In genomic region chr9:98173181-98173580, GRCh38 we compare ENCODE assay signal across 13 cellular contexts. TPM values are rescaled to one million over a fixed set of nuclear protein-coding genes. Genes with fewer than 3 reads are reported as not detected.
DNase-seq lines count a peak whose midpoint lies in the region; ATAC-seq and TF ChIP-seq lines count a peak whose summit lies in the region.
"Had no signal": no experiment of that assay in that cellular context is flagged by ENCODE, and none has a peak within 500 bp of the region (broad histone marks: within the 10 kb centered on the region; RNA-seq: fewer than 3 reads in every experiment).

No MANE protein-coding gene starts in this region.

- no peak overlapping the region for H3K4me3 ChIP-seq in Caco-2 (ENCODE audit: low read depth, low read length)
- no peak overlapping the region for H3K4me3 ChIP-seq in Peyer's patch
- no peak overlapping the region for H3K4me3 ChIP-seq in prostate gland
- H3K4me3 ChIP-seq: K562 had no signal

- H3K4me1 ChIP-seq in Caco-2 (peaks cover 82% of the 10 kb centered on the region), Peyer's patch (peaks cover 0 to 80% (median 5%) of the 10 kb centered on the region in 4 donors), prostate gland (replicated peaks) (peaks cover 26% of the 10 kb centered on the region)

- ATAC-seq in HG03097 (IDR thresholded peaks at IDR 0.05; ENCODE audit: low FRiP score, unreplicated experiment) (no peak), HG03280 (IDR thresholded peaks at IDR 0.05; ENCODE audit: unreplicated experiment) (no peak)
- ATAC-seq: K562 had no signal

- POLR2A ChIA-PET in Caco-2 (lab: Charles Lee) = no interaction called here

- no peak overlapping the region for H3K4me3 Mint-ChIP-seq in Caco-2 (ENCODE audit: unreplicated experiment)
- H3K4me3 Mint-ChIP-seq: CD4-positive, alpha-beta memory T cell had no signal

- no peak for DNase-seq in Caco-2
- DNase-seq in Peyer's patch = peak in 2 of 3 donors; percentile 37 to 39
- DNase-seq in mesenteric fat pad (ENCODE audit: low spot score) = peak; percentile 68
- DNase-seq in prostate gland (ENCODE audit: low spot score) = no peak
- no peak for DNase-seq in NOMO-1 treated with dmso at 0.1 percent for 144 hours (lab: John Stamatoyannopoulos, UW; ENCODE audit: unreplicated experiment)
- DNase-seq in activated CD8-positive, alpha-beta memory T cell treated with anti-CD3 and anti-CD28 coated beads for 24 hours = no peak
- DNase-seq: AML-193; CD4-positive, alpha-beta memory T cell; SIG-M5 had no signal

- intact Hi-C loops in Caco-2 (cut with micrococcal nuclease; ENCODE audit: unreplicated experiment) = no loop called here
- intact Hi-C loops in prostate gland (cut with DNase I) = no loop called here

- no peaks in the 10 kb centered on the region for H3K27me3 Mint-ChIP-seq in Caco-2 (ENCODE audit: insufficient read depth, unreplicated experiment)
- H3K27me3 Mint-ChIP-seq: CD4-positive, alpha-beta memory T cell had no signal

- peaks cover 61% of the 10 kb centered on the region for H3K4me1 Mint-ChIP-seq in Caco-2 (ENCODE audit: low read depth, unreplicated experiment)

- TF ChIP-seq POLR2A in Peyer's patch (IDR thresholded peaks at IDR 0.05) = no peak
- no peak for TF ChIP-seq POLR2A in prostate gland (IDR thresholded peaks at IDR 0.05)

- peak overlapping the region; percentile 86 for H3K27ac Mint-ChIP-seq in Caco-2 (ENCODE audit: unreplicated experiment)

- H3K27ac ChIP-seq in Peyer's patch (peak overlapping the region in 1 of 4 donors; percentile 12), prostate gland (peak overlapping the region; percentile 46 to 71)
- H3K27ac ChIP-seq: HL-60 had no signal

- no TSS peak for BruUV-seq in Caco-2 (replicated peaks; lab: Mats Ljungman, UMichigan)

- H3K27me3 ChIP-seq in Caco-2 (replicated peaks; ENCODE audit: control insufficient read depth, insufficient read depth, low read length) = no peaks in the 10 kb centered on the region
- no peaks in the 10 kb centered on the region for H3K27me3 ChIP-seq in Peyer's patch
- H3K27me3 ChIP-seq in prostate gland (replicated peaks; ENCODE audit: insufficient read depth) = no peaks in the 10 kb centered on the region

- WGBS in prostate gland = 89% methylated on average over 16 of the region's 16 CpGs

- H3K9me3 ChIP-seq in Caco-2 (no peaks in the 10 kb centered on the region), Peyer's patch (no peaks in the 10 kb centered on the region), prostate gland (no peaks in the 10 kb centered on the region)

- TF ChIP-seq CTCF in Caco-2 (IDR thresholded peaks at IDR 0.05; ENCODE audit: insufficient read depth in 1 of 2, low read depth in 1 of 2, low read length in 1 of 2, severe bottlenecking in 1 of 2, unreplicated experiment in 1 of 2) (no peak), Peyer's patch (IDR thresholded peaks at IDR 0.05) (no peak), prostate gland (IDR thresholded peaks at IDR 0.05) (no peak)

- H3K36me3 ChIP-seq in Caco-2 (ENCODE audit: control insufficient read depth, insufficient read depth, low read length) (no peaks in the 10 kb centered on the region), Peyer's patch (no peaks in the 10 kb centered on the region), prostate gland (no peaks in the 10 kb centered on the region)

- H3K36me3 Mint-ChIP-seq in Caco-2 (ENCODE audit: insufficient read depth, unreplicated experiment) = peaks cover 12% of the 10 kb centered on the region
- H3K36me3 Mint-ChIP-seq: CD4-positive, alpha-beta memory T cell had no signal

- CTCF ChIA-PET in Caco-2 (lab: Charles Lee) = no interaction called here

- no peaks in the 10 kb centered on the region for H3K9me3 Mint-ChIP-seq in Caco-2 (ENCODE audit: unreplicated experiment)

RNA-seq across cellular contexts. Expression of gene CORO2A, which starts 19.3 kb away (rescaled TPM):
- 18.9 and 20.0 TPM in 2 replicates for total RNA-seq in Caco-2 (2022)
- total RNA-seq in Peyer's patch = 10 to 100 TPM; 15.7 to 99.6 (median 91.9) TPM
- 2.5 TPM for total RNA-seq in mesenteric fat pad
- 10 to 100 TPM; 31.2 to 45.3 TPM for total RNA-seq in prostate gland

RNA-seq across cellular contexts. Expression of gene TRIM14, which starts 54.2 kb away (rescaled TPM):
- 30.3 and 34.5 TPM in 2 replicates for total RNA-seq in Caco-2 (2022)
- 100 to 1,000 TPM in 1 of 4 donors, 10 to 100 TPM in 3; 61.1 to 101 (median 72.0) TPM for total RNA-seq in Peyer's patch
- total RNA-seq in mesenteric fat pad = 13.8 TPM
- 10 to 100 TPM; 23.4 to 24.3 TPM for total RNA-seq in prostate gland

Comparison
In these comparisons a context has a peak if more than half of its experiments do, and no peak if none do; other contexts are left out.
1. DNase-seq: peak in Peyer's patch (2 of 3) and mesenteric fat pad (single experiment); none in Caco-2 (0 of 2), prostate gland (single experiment), NOMO-1 treated with dmso at 0.1 percent for 144 hours (single experiment) and activated CD8-positive, alpha-beta memory T cell treated with anti-CD3 and anti-CD28 coated beads for 24 hours (single experiment).